21 cellular contexts compared by ENCODE assay signal in the genomic region with DNA sequence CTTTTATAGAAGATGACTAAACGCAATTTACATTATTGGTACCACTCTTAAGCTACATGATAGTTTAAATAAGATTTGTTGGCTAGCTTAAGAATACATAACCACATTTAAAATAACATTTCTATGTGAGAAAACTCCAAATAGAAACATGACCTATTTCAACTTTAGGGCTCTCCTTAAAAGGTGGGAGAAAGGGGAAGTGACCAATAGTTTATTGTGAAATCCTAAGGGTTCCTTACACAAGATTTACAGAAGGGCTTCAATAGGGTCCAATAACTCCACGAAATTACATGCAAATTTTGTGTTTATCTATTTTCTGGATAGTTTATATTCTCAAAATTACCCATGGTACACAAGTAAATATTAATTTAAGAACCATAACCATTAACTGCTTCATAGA.
"Had no signal": no experiment of that assay in that cellular context is flagged by ENCODE, and none has a peak within 500 bp of the region (broad histone marks: within the 10 kb centered on the region; RNA-seq: fewer than 3 reads in every experiment).

No MANE protein-coding gene starts in this region.

- H3K27me3 ChIP-seq: body of pancreas, colonic mucosa, esophagus squamous epithelium, hepatocyte, transverse colon had no signal

- ATAC-seq: body of pancreas; naive thymus-derived CD8-positive, alpha-beta T cell; right cardiac atrium had no signal

- H3K27ac Mint-ChIP-seq: activated CD4-positive, alpha-beta T cell treated with anti-CD3 and anti-CD28 coated beads, Interleukin-2, amount 10 ng/mL, durations not matched to agents 24 days and 14 days; activated naive CD8-positive, alpha-beta T cell; memory B cell; naive thymus-derived CD8-positive, alpha-beta T cell had no signal

- H3K9me3 ChIP-seq: body of pancreas, colonic mucosa, esophagus squamous epithelium, left ventricle myocardium inferior, transverse colon had no signal

- H3K27me3 Mint-ChIP-seq: activated naive CD8-positive, alpha-beta T cell; memory B cell had no signal

- H3K9me3 Mint-ChIP-seq: activated CD4-positive, alpha-beta T cell treated with anti-CD3 and anti-CD28 coated beads, Interleukin-2, amount 10 ng/mL, durations not matched to agents 24 days and 14 days; memory B cell; naive thymus-derived CD8-positive, alpha-beta T cell had no signal

- H3K4me3 ChIP-seq: body of pancreas, colonic mucosa, esophagus squamous epithelium, hepatocyte, left ventricle myocardium inferior, transverse colon had no signal

- H3K4me2 ChIP-seq: hepatocyte had no signal

- H3K4me1 ChIP-seq: colonic mucosa had no signal

- FAIRE-seq: keratinocyte, small intestine had no signal

- H3K4me3 Mint-ChIP-seq: activated CD4-positive, alpha-beta T cell treated with anti-CD3 and anti-CD28 coated beads, Interleukin-2, amount 10 ng/mL, durations not matched to agents 24 days and 14 days; activated naive CD8-positive, alpha-beta T cell; memory B cell; naive thymus-derived CD8-positive, alpha-beta T cell had no signal

- H3K27ac ChIP-seq: body of pancreas, colonic mucosa, esophagus squamous epithelium, hepatocyte, left ventricle myocardium inferior had no signal

- H3K4me1 Mint-ChIP-seq: activated CD4-positive, alpha-beta T cell treated with anti-CD3 and anti-CD28 coated beads, Interleukin-2, amount 10 ng/mL, durations not matched to agents 24 days and 14 days; memory B cell; naive thymus-derived CD8-positive, alpha-beta T cell had no signal

- DNase-seq: activated CD4-positive, alpha-beta T cell treated with anti-CD3 and anti-CD28 coated beads, Interleukin-2, amount 10 ng/mL, durations not matched to agents 24 days and 14 days; activated CD4-positive, CD25-positive, alpha-beta regulatory T cell; activated CD8-positive, alpha-beta memory T cell treated with anti-CD3 and anti-CD28 coated beads for 24 hours; activated gamma-delta T cell treated with Interleukin-2 at 50 U/mL for 16 hours; amniotic stem cell; body of pancreas; central memory CD4-positive, alpha-beta T cell; colonic mucosa; esophagus squamous epithelium; left ventricle myocardium inferior; naive thymus-derived CD8-positive, alpha-beta T cell; right cardiac atrium; small intestine; stimulated activated CD4-positive, alpha-beta T cell treated with anti-CD3 and anti-CD28 coated beads, Interleukin-4, amount 100 ng/mL, for 24 hours; stimulated activated naive CD4-positive, alpha-beta T cell treated with Interleukin-2 at 50 U/mL for 16 hours; substantia nigra; transverse colon had no signal

- H3K36me3 ChIP-seq: colonic mucosa, esophagus squamous epithelium, left ventricle myocardium inferior, transverse colon had no signal

- H2AFZ ChIP-seq: hepatocyte had no signal

- H3K36me3 Mint-ChIP-seq: activated naive CD8-positive, alpha-beta T cell; memory B cell; naive thymus-derived CD8-positive, alpha-beta T cell had no signal
